ENCODE assay signal across 1 cellular context in genomic region chr20:44690781-44691423, GRCh38.
TF ChIP-seq lines count a peak whose summit lies in the region.

No MANE protein-coding gene starts in this region.

TF ChIP-seq in HepG2, 621 proteins besides CTCF, POLR2A, EP300 and RAD21:
- TF ChIP-seq PHF5A (CRISPR knock-in tag; IDR thresholded peaks at IDR 0.05; ENCODE audit: low read depth, unreplicated experiment) = no peak
- peak; percentile 77 for TF ChIP-seq ZNF629 (CRISPR knock-in tag; conservative IDR thresholded peaks at IDR 0.05)
